ENCODE assay signal across 8 cellular contexts in the genomic region with DNA sequence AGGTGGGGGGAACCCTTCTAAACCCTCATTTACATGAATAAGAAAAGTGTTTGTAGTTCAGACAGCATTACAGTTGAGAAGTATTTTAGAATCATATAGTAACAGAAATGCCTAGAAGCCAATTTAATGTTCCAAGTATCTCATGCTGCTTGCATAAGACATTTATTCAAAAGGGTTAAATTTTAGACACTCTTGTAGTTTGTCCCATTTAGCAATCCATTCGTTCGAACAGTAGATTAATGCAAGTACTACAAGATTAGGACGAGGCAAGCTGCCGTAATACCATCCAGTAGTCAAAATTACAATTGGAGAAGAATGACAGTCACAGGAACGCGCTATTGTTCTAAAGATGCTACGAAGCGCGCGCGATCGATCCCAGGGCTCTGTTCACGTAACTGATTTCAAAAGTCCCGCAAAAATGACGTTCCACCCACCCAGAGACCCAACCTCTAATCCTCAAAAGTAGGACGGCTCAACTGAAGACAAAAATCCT. TPM values are rescaled to one million over a fixed set of nuclear protein-coding genes. Genes with fewer than 3 reads are reported as not detected.
DNase-seq lines count a peak whose midpoint lies in the region; ATAC-seq and TF ChIP-seq lines count a peak whose summit lies in the region.

No MANE protein-coding gene starts in this region.

- no peak for TF ChIP-seq RAD21 in liver (IDR thresholded peaks at IDR 0.05)

- DNase-seq in NOMO-1 (lab: John Stamatoyannopoulos, UW; ENCODE audit: unreplicated experiment in 2 of 2) (peak; percentile 63 to 80), NOMO-1 treated with dmso at 0.1 percent for 144 hours (lab: John Stamatoyannopoulos, UW; ENCODE audit: unreplicated experiment) (no peak), NCI-H2227 treated with DMSO at 0.1 percent for 48 hours (lab: John Stamatoyannopoulos, UW) (peak; percentile 97), brain microvascular endothelial cell (no peak), tibial nerve (ENCODE audit: low spot score in 2 of 2) (no peak)
- no peak for DNase-seq in effector CD4-positive, alpha-beta T cell

- TF ChIP-seq POLR2A in tibial nerve (IDR thresholded peaks at IDR 0.05), result no peak

- H3K4me1 ChIP-seq in liver (ENCODE audit: control insufficient read depth in 4 of 4, insufficient read depth in 4 of 4, low read length in 3 of 4) (peaks cover 2 to 9% (median 6%) of the 10 kb centered on the region in 4 donors), tibial nerve (peaks cover 0 to 19% (median 0%) of the 10 kb centered on the region in 4 donors)

- H3K27ac ChIP-seq in brain microvascular endothelial cell (peak overlapping the region; percentile 95), liver (ENCODE audit: low read depth in 1 of 2, low read length in 2 of 2) (peak overlapping the region; percentile 73 to 78), tibial nerve (peak overlapping the region; percentile 90 to 98 (median 94))

- TF ChIP-seq CTCF in brain microvascular endothelial cell (IDR thresholded peaks at IDR 0.05; ENCODE audit: low read depth, low read length, missing control alignments) (no peak), liver (IDR thresholded peaks at IDR 0.05; ENCODE audit: low read depth, low read length, missing input control) (no peak), tibial nerve (IDR thresholded peaks at IDR 0.05) (no peak)

- WGBS in liver, result under 1% methylated on average over 16 of the region's 16 CpGs
- 0 to 1% methylated on average over 16 of the region's 16 CpGs for WGBS in tibial nerve, 2 donors

- no peak for TF ChIP-seq EP300 in tibial nerve (IDR thresholded peaks at IDR 0.05)

- H3K27me3 ChIP-seq in brain microvascular endothelial cell (replicated peaks), result no peaks in the 10 kb centered on the region
- H3K27me3 ChIP-seq in liver (ENCODE audit: control insufficient read depth in 4 of 4, insufficient read depth in 4 of 4, low read length in 3 of 4), result no peaks in the 10 kb centered on the region
- no peaks in the 10 kb centered on the region for H3K27me3 ChIP-seq in tibial nerve

- ATAC-seq in HG02840 (IDR thresholded peaks at IDR 0.05; ENCODE audit: low FRiP score, unreplicated experiment), result peak; percentile 29

- H3K9me3 ChIP-seq in liver (ENCODE audit: control insufficient read depth in 4 of 4, low read length in 3 of 4) (no peaks in the 10 kb centered on the region), tibial nerve (no peaks in the 10 kb centered on the region)

- in situ Hi-C loops in brain microvascular endothelial cell (cut with HindIII; ENCODE audit: low pct_ligation_motif_present, low sequenced_read_pairs), result no loop called here

- H3K9ac ChIP-seq in liver (ENCODE audit: low read depth in 1 of 2, low read length in 2 of 2), result peak overlapping the region; percentile 83 to 88

- H3K36me3 ChIP-seq in brain microvascular endothelial cell (replicated peaks) (peaks cover 11% of the 10 kb centered on the region), liver (ENCODE audit: control insufficient read depth in 4 of 4, insufficient read depth in 3 of 4, low read depth in 1 of 4, low read length in 3 of 4) (peaks cover 0 to 1% (median 0%) of the 10 kb centered on the region in 4 donors), tibial nerve (peaks cover 0 to 18% (median 0%) of the 10 kb centered on the region in 3 donors)

- peak overlapping the region; percentile 84 for H3K4me3 ChIP-seq in brain microvascular endothelial cell (ENCODE audit: low read depth, low read length)
- H3K4me3 ChIP-seq in liver (ENCODE audit: low read depth in 1 of 3, low read length in 3 of 3), result peak overlapping the region; percentile 89 to 99 (median 98)
- H3K4me3 ChIP-seq in tibial nerve, result peak overlapping the region; percentile 76 to 98 (median 83)

TF ChIP-seq in liver, 16 proteins besides CTCF, POLR2A, EP300 and RAD21:
- TF ChIP-seq YY1 (IDR thresholded peaks at IDR 0.05) (peak; percentile 17), GABPA (IDR thresholded peaks at IDR 0.05 in 1 of 2, conservative IDR thresholded peaks at IDR 0.05 in 1 of 2) (no peak), JUND (IDR thresholded peaks at IDR 0.05) (no peak)
- TF ChIP-seq, protein P1, sequence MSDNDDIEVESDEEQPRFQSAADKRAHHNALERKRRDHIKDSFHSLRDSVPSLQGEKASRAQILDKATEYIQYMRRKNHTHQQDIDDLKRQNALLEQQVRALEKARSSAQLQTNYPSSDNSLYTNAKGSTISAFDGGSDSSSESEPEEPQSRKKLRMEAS (IDR thresholded peaks at IDR 0.05), result no peak
- TF ChIP-seq, protein P2, sequence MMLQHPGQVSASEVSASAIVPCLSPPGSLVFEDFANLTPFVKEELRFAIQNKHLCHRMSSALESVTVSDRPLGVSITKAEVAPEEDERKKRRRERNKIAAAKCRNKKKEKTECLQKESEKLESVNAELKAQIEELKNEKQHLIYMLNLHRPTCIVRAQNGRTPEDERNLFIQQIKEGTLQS (IDR thresholded peaks at IDR 0.05), result no peak

RNA-seq across cellular contexts. Expression of a gene that starts 1.2 kb away (rescaled TPM):
- total RNA-seq in liver (1 to 10 TPM; 2.0 to 5.2 TPM), tibial nerve (10 to 100 TPM in 3 of 4 donors, 1 to 10 TPM in 1; 7.2 to 32.1 (median 21.1) TPM)
- 1 to 10 TPM; 1.2 to 2.5 TPM for polyA plus RNA-seq in liver

RNA-seq across cellular contexts. Expression of a gene that starts 56.3 kb away (rescaled TPM):
- total RNA-seq in liver (under 1 TPM in 1 of 2 donors, not detected in 1; 0.25 TPM), tibial nerve (under 1 TPM in 2 of 4 donors, not detected in 2; 0.22 to 0.60 TPM)
- polyA plus RNA-seq in liver, result under 1 TPM; 0.02 to 0.07 TPM

Comparison
In these comparisons a context has a peak if more than half of its experiments do, and no peak if none do; other contexts are left out.
1. DNase-seq: peak in NOMO-1 (2 of 2) and NCI-H2227 treated with DMSO at 0.1 percent for 48 hours (single experiment); none in NOMO-1 treated with dmso at 0.1 percent for 144 hours (single experiment), brain microvascular endothelial cell (single experiment), tibial nerve (0 of 2) and effector CD4-positive, alpha-beta T cell (single experiment).
2. Peak in every context shown above with its lines, with median percentiles within 50 percentile points of each other: H3K27ac ChIP-seq and H3K4me3 ChIP-seq.